8 cellular contexts compared by ENCODE assay signal in the genomic region with DNA sequence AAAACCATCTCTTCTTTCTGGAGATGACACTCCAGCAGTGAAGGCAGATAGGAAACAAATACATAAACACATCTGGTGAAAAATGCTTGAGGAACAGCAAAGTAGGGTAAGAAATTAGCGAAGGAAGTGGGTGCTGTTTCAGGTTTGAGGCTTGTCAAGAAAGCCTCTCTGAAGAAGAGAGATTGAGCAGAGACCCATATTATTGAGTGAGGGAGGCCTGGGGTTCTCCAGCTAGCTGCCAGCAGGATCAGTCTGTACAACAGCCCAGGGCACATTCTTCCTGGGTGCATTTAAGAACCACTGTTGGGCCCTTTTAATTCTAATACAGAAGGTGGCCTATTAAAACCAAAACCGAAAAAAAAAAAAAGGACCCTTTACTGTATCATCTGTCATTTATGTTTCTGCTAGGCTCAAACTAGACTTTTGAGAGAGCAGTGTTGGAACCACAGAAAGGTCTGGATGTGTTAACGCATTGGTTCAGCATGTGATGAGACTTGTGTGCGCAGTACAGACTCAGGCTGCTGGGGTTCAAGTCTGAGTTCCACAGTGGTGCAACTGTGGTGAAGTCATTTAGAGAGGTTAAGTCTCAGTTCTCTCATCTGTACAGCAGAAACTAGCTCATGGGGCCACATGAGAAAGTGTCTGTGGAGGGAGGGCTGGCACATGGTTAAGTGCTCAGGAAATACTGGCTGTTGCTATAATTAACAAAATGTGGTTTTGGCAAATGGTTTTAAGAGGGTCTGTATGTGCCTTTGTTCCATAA. TPM values are rescaled to one million over a fixed set of nuclear protein-coding genes. Genes with fewer than 3 reads are reported as not detected.
DNase-seq lines count a peak whose midpoint lies in the region; ATAC-seq and TF ChIP-seq lines count a peak whose summit lies in the region.

No MANE protein-coding gene starts in this region.

- no peaks in the 10 kb centered on the region for H3K36me3 ChIP-seq in mesendoderm (ENCODE audit: control insufficient read depth, insufficient read depth, low read length)

- peaks cover 20% of the 10 kb centered on the region for H3K36me3 Mint-ChIP-seq in activated T-cell treated with anti-CD3 and anti-CD28 coated beads, Interleukin-2, amount 50 U/mL, for 4 hours (ENCODE audit: insufficient read depth)
- no peaks in the 10 kb centered on the region for H3K36me3 Mint-ChIP-seq in WTC11

- ATAC-seq in HG03342 (IDR thresholded peaks at IDR 0.05; ENCODE audit: unreplicated experiment) (peak; percentile 87), WTC11 (no peak)
- peak; percentile 87 to 89 for ATAC-seq in activated T-cell treated with anti-CD3 and anti-CD28 coated beads, Interleukin-2, amount 50 U/mL, for 4 hours

- no CpG with 5 or more reads among the region's 4 CpGs for WGBS in mesendoderm (ENCODE audit: extremely low coverage, insufficient coverage, low lambda C conversion rate)

- H3K27ac Mint-ChIP-seq in WTC11, result no peak overlapping the region

- H3K9me3 Mint-ChIP-seq in activated T-cell treated with anti-CD3 and anti-CD28 coated beads, Interleukin-2, amount 50 U/mL, for 4 hours, result no peaks in the 10 kb centered on the region
- H3K9me3 Mint-ChIP-seq in WTC11, result no peaks in the 10 kb centered on the region

- no peaks in the 10 kb centered on the region for H3K27me3 Mint-ChIP-seq in activated T-cell treated with anti-CD3 and anti-CD28 coated beads, Interleukin-2, amount 50 U/mL, for 4 hours (ENCODE audit: low read depth)
- peaks cover 4% of the 10 kb centered on the region for H3K27me3 Mint-ChIP-seq in WTC11 (ENCODE audit: low read depth)

- H3K4me2 ChIP-seq in mesendoderm (ENCODE audit: low read length), result no peak overlapping the region

- no peaks in the 10 kb centered on the region for H3K79me2 ChIP-seq in mesendoderm (ENCODE audit: control insufficient read depth, insufficient read depth, low read length)

- no peak overlapping the region for H3K4me3 ChIP-seq in mesendoderm (ENCODE audit: low read length)

- no peak overlapping the region for H3K4ac ChIP-seq in mesendoderm (ENCODE audit: low read depth, low read length)

- no peak overlapping the region for H2BK5ac ChIP-seq in mesendoderm (ENCODE audit: low read length)

- H3K27ac ChIP-seq in mesendoderm (ENCODE audit: low read depth, low read length), result no peak overlapping the region

- no peak overlapping the region for H2BK120ac ChIP-seq in mesendoderm (ENCODE audit: low read depth, low read length)

- peak overlapping the region; percentile 36 for H3K4me3 Mint-ChIP-seq in activated T-cell treated with anti-CD3 and anti-CD28 coated beads, Interleukin-2, amount 50 U/mL, for 4 hours
- H3K4me3 Mint-ChIP-seq in WTC11, result no peak overlapping the region

- H3K56ac ChIP-seq in mesendoderm (ENCODE audit: low read length), result no peak overlapping the region

- no peak overlapping the region for H2BK15ac ChIP-seq in mesendoderm (replicated peaks; ENCODE audit: low read depth)

- H2AK5ac ChIP-seq in mesendoderm (ENCODE audit: low read length), result no peak overlapping the region

- no peak for TF ChIP-seq CTCF in WTC11 (IDR thresholded peaks at IDR 0.05)

- H3K18ac ChIP-seq in mesendoderm (ENCODE audit: low read length), result no peak overlapping the region

- no peak overlapping the region for H3K9ac ChIP-seq in mesendoderm (ENCODE audit: low read length)

- no peaks in the 10 kb centered on the region for H3K79me1 ChIP-seq in mesendoderm (ENCODE audit: low read length)

- peaks cover 66% of the 10 kb centered on the region for H3K4me1 Mint-ChIP-seq in activated T-cell treated with anti-CD3 and anti-CD28 coated beads, Interleukin-2, amount 50 U/mL, for 4 hours (ENCODE audit: low read depth)
- H3K4me1 Mint-ChIP-seq in WTC11, result 0 out of 2 replicates have a peak, but pooled peaks cover 4% of the 10 kb centered on the region

- POLR2A ChIA-PET in WTC11 (lab: Charles Lee), result no interaction called here

- CTCF ChIA-PET in WTC11 (lab: Charles Lee), result no interaction called here

- peak; percentile 34 to 54 (median 41) for DNase-seq in stimulated activated CD4-positive, alpha-beta T cell treated with anti-CD3 and anti-CD28 coated beads, Interleukin-12 subunit alpha, Interleukin-12 subunit beta, amount 100 ng/mL, for 48 hours (ENCODE audit: low read depth in 2 of 3, low spot score in 1 of 3)
- no peak for DNase-seq in stimulated activated CD4-positive, alpha-beta T cell treated with anti-CD3 and anti-CD28 coated beads, Interleukin-12 subunit alpha, Interleukin-12 subunit beta, amount 100 ng/mL, for 4 hours
- DNase-seq in activated T-cell treated with anti-CD3 and anti-CD28 coated beads, Interleukin-2, amount 50 U/mL, for 4 hours, result no peak
- DNase-seq in COLO829 (ENCODE audit: low spot score) (no peak), mesendoderm (no peak), WTC11 (ENCODE audit: low spot score) (no peak), HK-2 (ENCODE audit: unreplicated experiment) (no peak)

- no peak overlapping the region for H4K5ac ChIP-seq in mesendoderm (ENCODE audit: low read length)

- H3K27me3 ChIP-seq in mesendoderm (ENCODE audit: insufficient read depth, low read length, poor library complexity), result no peaks in the 10 kb centered on the region

- no peaks in the 10 kb centered on the region for H3K4me1 ChIP-seq in mesendoderm (ENCODE audit: control insufficient read depth, low read depth, low read length)

- no peak overlapping the region for H3K23ac ChIP-seq in mesendoderm (ENCODE audit: low read length)

- no peak overlapping the region for H4K8ac ChIP-seq in mesendoderm (ENCODE audit: low read depth, low read length)

TF ChIP-seq in WTC11, 78 proteins besides CTCF, POLR2A, EP300 and RAD21 (continues in another document):
- TF ChIP-seq, protein P1, sequence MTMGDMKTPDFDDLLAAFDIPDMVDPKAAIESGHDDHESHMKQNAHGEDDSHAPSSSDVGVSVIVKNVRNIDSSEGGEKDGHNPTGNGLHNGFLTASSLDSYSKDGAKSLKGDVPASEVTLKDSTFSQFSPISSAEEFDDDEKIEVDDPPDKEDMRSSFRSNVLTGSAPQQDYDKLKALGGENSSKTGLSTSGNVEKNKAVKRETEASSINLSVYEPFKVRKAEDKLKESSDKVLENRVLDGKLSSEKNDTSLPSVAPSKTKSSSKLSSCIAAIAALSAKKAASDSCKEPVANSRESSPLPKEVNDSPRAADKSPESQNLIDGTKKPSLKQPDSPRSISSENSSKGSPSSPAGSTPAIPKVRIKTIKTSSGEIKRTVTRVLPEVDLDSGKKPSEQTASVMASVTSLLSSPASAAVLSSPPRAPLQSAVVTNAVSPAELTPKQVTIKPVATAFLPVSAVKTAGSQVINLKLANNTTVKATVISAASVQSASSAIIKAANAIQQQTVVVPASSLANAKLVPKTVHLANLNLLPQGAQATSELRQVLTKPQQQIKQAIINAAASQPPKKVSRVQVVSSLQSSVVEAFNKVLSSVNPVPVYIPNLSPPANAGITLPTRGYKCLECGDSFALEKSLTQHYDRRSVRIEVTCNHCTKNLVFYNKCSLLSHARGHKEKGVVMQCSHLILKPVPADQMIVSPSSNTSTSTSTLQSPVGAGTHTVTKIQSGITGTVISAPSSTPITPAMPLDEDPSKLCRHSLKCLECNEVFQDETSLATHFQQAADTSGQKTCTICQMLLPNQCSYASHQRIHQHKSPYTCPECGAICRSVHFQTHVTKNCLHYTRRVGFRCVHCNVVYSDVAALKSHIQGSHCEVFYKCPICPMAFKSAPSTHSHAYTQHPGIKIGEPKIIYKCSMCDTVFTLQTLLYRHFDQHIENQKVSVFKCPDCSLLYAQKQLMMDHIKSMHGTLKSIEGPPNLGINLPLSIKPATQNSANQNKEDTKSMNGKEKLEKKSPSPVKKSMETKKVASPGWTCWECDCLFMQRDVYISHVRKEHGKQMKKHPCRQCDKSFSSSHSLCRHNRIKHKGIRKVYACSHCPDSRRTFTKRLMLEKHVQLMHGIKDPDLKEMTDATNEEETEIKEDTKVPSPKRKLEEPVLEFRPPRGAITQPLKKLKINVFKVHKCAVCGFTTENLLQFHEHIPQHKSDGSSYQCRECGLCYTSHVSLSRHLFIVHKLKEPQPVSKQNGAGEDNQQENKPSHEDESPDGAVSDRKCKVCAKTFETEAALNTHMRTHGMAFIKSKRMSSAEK (CRISPR knock-in tag; IDR thresholded peaks at IDR 0.05; ENCODE audit: borderline replicate concordance), result no peak
- no peak for TF ChIP-seq ZNF416 (CRISPR knock-in tag; IDR thresholded peaks at IDR 0.05)
- TF ChIP-seq, protein P2, sequence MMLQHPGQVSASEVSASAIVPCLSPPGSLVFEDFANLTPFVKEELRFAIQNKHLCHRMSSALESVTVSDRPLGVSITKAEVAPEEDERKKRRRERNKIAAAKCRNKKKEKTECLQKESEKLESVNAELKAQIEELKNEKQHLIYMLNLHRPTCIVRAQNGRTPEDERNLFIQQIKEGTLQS (CRISPR knock-in tag; conservative IDR thresholded peaks at IDR 0.05), result no peak
- TF ChIP-seq HMGA2 (CRISPR knock-in tag; IDR thresholded peaks at IDR 0.05), result no peak
- TF ChIP-seq JUN (CRISPR knock-in tag; IDR thresholded peaks at IDR 0.05), result no peak
- TF ChIP-seq SMAD4 (CRISPR knock-in tag; IDR thresholded peaks at IDR 0.05), result no peak
- no peak for TF ChIP-seq KAT7 (CRISPR knock-in tag; IDR thresholded peaks at IDR 0.05; ENCODE audit: borderline replicate concordance)

RNA-seq across cellular contexts. Expression of a gene that starts 28.9 kb away (rescaled TPM):
- total RNA-seq in activated T-cell treated with anti-CD3 and anti-CD28 coated beads, Interleukin-2, amount 50 U/mL, for 4 hours, result 10 to 100 TPM; 58.7 to 69.8 (median 68.4) TPM
- polyA plus RNA-seq in mesendoderm (2013, experiment 1 of 2), result 18.2 TPM
- polyA plus RNA-seq in mesendoderm (2013, experiment 2 of 2), result 17.0 TPM
- 43.6 to 52.4 TPM (median 47.7 TPM) in 3 replicates for total RNA-seq in WTC11 (2021)

Comparison
In these comparisons a context has a peak if more than half of its experiments do, and no peak if none do; other contexts are left out.
1. DNase-seq: peak in stimulated activated CD4-positive, alpha-beta T cell treated with anti-CD3 and anti-CD28 coated beads, Interleukin-12 subunit alpha, Interleukin-12 subunit beta, amount 100 ng/mL, for 48 hours (3 of 3); none in stimulated activated CD4-positive, alpha-beta T cell treated with anti-CD3 and anti-CD28 coated beads, Interleukin-12 subunit alpha, Interleukin-12 subunit beta, amount 100 ng/mL, for 4 hours (single experiment), activated T-cell treated with anti-CD3 and anti-CD28 coated beads, Interleukin-2, amount 50 U/mL, for 4 hours (single experiment), COLO829 (single experiment), mesendoderm (single experiment), WTC11 (single experiment) and HK-2 (single experiment).